In genomic region chr12:1130571-1130970, GRCh38 we compare ENCODE assay signal across 21 cellular contexts.
DNase-seq lines count a peak whose midpoint lies in the region; ATAC-seq, FAIRE-seq and TF ChIP-seq lines count a peak whose summit lies in the region.
"Had no signal": no experiment of that assay in that cellular context is flagged by ENCODE, and none has a peak within 500 bp of the region (broad histone marks: within the 10 kb centered on the region; RNA-seq: fewer than 3 reads in every experiment).

No MANE protein-coding gene starts in this region.

- H3K27ac ChIP-seq in astrocyte (ENCODE audit: low read depth, low read length), result no peak overlapping the region
- H3K27ac ChIP-seq: BLaER1, foreskin keratinocyte, tibial nerve had no signal

- H3K79me2 ChIP-seq in astrocyte (ENCODE audit: insufficient read depth, low read length), result no peaks in the 10 kb centered on the region

- H3K9ac ChIP-seq in astrocyte (ENCODE audit: low read length), result no peak overlapping the region
- H3K9ac ChIP-seq: BLaER1 had no signal

- no peak overlapping the region for H3K4me3 ChIP-seq in astrocyte (ENCODE audit: insufficient read depth, low read depth, low read length)
- H3K4me3 ChIP-seq: BLaER1, breast epithelium, lung, tibial nerve had no signal

- DNase-seq in activated CD4-positive, CD25-positive, alpha-beta regulatory T cell (lab: John Stamatoyannopoulos, UW), result no peak
- DNase-seq in astrocyte (ENCODE audit: low read depth), result no peak
- peak; percentile 64 to 76 for DNase-seq in lung microvascular endothelial cell (ENCODE audit: low read depth in 2 of 2)
- DNase-seq in urothelium cell line (ENCODE audit: low spot score), result no peak
- no peak for DNase-seq in putamen (ENCODE audit: low spot score)
- DNase-seq: activated T-cell treated with anti-CD3 and anti-CD28 coated beads, Interleukin-2, amount 50 U/mL, for 1 hour; GOT3; NCI-H1417; NCI-H2171 treated with DMSO at 0.1 percent for 48 hours; retina; stimulated activated CD4-positive, alpha-beta T cell treated with anti-CD3 and anti-CD28 coated beads, Interleukin-4, amount 100 ng/mL, for 1 hour; stimulated activated naive CD4-positive, alpha-beta T cell had no signal

- peaks cover 12% of the 10 kb centered on the region for H3K4me1 Mint-ChIP-seq in astrocyte (ENCODE audit: low read depth, unreplicated experiment)

- no peaks in the 10 kb centered on the region for H3K27me3 Mint-ChIP-seq in astrocyte (ENCODE audit: low read depth, unreplicated experiment)

- no peak overlapping the region for H2AFZ ChIP-seq in astrocyte (ENCODE audit: low read depth, low read length)

- peak; percentile 21 to 32 for ATAC-seq in activated CD4-positive, CD25-positive, alpha-beta regulatory T cell treated with anti-CD3 and anti-CD28 coated beads, Interleukin-2, amount 50 U/mL, for 24 hours
- ATAC-seq in GM21390 (IDR thresholded peaks at IDR 0.05; ENCODE audit: unreplicated experiment), result no peak
- no peak for ATAC-seq in HG02571 (IDR thresholded peaks at IDR 0.05; ENCODE audit: unreplicated experiment)
- ATAC-seq: foreskin keratinocyte had no signal

- no peaks in the 10 kb centered on the region for H3K4me1 ChIP-seq in astrocyte (ENCODE audit: insufficient read depth, low read length)
- H3K4me1 ChIP-seq: BLaER1, breast epithelium, tibial nerve had no signal

- H4K20me1 ChIP-seq in astrocyte (ENCODE audit: insufficient read depth, low read length), result peaks cover 7% of the 10 kb centered on the region
- H4K20me1 ChIP-seq: BLaER1 had no signal

- no peaks in the 10 kb centered on the region for H3K36me3 ChIP-seq in astrocyte (ENCODE audit: insufficient read depth, low read length)
- H3K36me3 ChIP-seq: breast epithelium had no signal

- H3K36me3 Mint-ChIP-seq in astrocyte (ENCODE audit: low read depth, unreplicated experiment), result peaks cover 4% of the 10 kb centered on the region

- H3K27ac Mint-ChIP-seq in astrocyte (ENCODE audit: unreplicated experiment), result peak overlapping the region; percentile 8

- FAIRE-seq in astrocyte (lab: Jason Lieb, UNC) (no peak), urothelium cell line (lab: Jason Lieb, UNC) (peak; percentile 50)
- FAIRE-seq: keratinocyte had no signal

- no peaks in the 10 kb centered on the region for H3K9me3 ChIP-seq in astrocyte (ENCODE audit: insufficient read depth, low read depth, low read length)
- H3K9me3 ChIP-seq: BLaER1, breast epithelium, tibial nerve had no signal

- no peak overlapping the region for H3K4me2 ChIP-seq in astrocyte (ENCODE audit: low read length)
- H3K4me2 ChIP-seq: BLaER1 had no signal

- no peaks in the 10 kb centered on the region for H3K27me3 ChIP-seq in astrocyte (ENCODE audit: insufficient read depth, low read length)
- H3K27me3 ChIP-seq: BLaER1, breast epithelium, foreskin keratinocyte, tibial nerve had no signal

- H3K9me3 Mint-ChIP-seq in astrocyte (ENCODE audit: unreplicated experiment), result no peaks in the 10 kb centered on the region

- H3K4me3 Mint-ChIP-seq in astrocyte (ENCODE audit: unreplicated experiment), result no peak overlapping the region

- no peak for TF ChIP-seq CTCF in astrocyte (IDR thresholded peaks at IDR 0.05; ENCODE audit: insufficient read depth, low read depth, low read length)

Comparison
In these comparisons a context has a peak if more than half of its experiments do, and no peak if none do; other contexts are left out.
1. ATAC-seq: peak in activated CD4-positive, CD25-positive, alpha-beta regulatory T cell treated with anti-CD3 and anti-CD28 coated beads, Interleukin-2, amount 50 U/mL, for 24 hours (2 of 2); none in GM21390 (single experiment) and HG02571 (single experiment).
2. DNase-seq: peak in lung microvascular endothelial cell (2 of 2); none in activated CD4-positive, CD25-positive, alpha-beta regulatory T cell (0 of 4), astrocyte (single experiment), urothelium cell line (single experiment) and putamen (single experiment).